In the genomic region with DNA sequence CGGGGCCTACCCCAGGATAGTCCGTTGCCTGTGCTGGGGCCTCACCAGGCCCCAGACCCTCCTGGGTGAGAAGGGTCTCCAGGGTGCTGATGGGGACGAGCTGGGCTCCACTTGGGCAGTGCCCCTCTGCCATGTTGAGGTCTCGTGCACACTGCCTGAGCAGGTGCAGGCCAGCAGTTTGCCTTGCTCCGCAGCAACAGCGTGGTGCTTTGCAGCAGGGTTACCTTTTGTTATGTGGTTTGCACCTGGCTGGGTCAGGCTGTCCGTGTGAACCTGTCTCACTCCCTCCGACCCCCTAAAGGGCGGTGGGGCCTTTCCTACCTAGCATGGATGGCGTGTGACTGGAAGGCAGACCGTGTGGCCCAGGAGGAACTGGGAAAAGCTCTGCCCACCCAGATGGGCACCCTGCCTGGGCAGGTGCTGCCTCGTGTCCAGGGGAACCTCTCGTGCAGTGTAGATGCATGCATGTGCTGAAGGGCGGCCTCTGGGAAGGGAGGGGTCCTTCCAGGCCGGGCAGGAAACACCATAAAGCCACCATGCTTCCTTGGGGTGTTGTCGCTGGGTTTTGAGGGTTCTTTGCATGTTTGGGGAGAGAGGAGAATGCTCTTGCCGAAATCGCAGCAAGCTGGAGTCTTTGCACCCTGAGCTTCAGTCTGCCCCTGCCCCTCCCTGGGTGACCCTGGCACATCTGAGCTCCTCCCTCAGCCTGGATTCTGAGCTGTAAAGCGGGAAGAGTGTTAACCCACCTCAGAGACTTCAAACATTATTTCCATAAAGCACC, we compare ENCODE assay signal across 10 cellular contexts.
DNase-seq lines count a peak whose midpoint lies in the region; ATAC-seq, FAIRE-seq and TF ChIP-seq lines count a peak whose summit lies in the region.
"Had no signal": no experiment of that assay in that cellular context is flagged by ENCODE, and none has a peak within 500 bp of the region (broad histone marks: within the 10 kb centered on the region; RNA-seq: fewer than 3 reads in every experiment).

No MANE protein-coding gene starts in this region.

- in situ Hi-C loops in Caki2 (cut with HindIII; ENCODE audit: low pct_unique_long_range_greater_than_20kb, low sequenced_read_pairs) = no loop called here

- no peaks in the 10 kb centered on the region for H3K27me3 Mint-ChIP-seq in osteocyte (ENCODE audit: unreplicated experiment)
- H3K27me3 Mint-ChIP-seq: central memory CD8-positive, alpha-beta T cell had no signal

- peak overlapping the region; percentile 85 for H3K27ac Mint-ChIP-seq in osteocyte (ENCODE audit: unreplicated experiment)

- DNase-seq in Caki2 (ENCODE audit: low read depth) (peak; percentile 70), NCI-H69 (lab: John Stamatoyannopoulos, UW) (peak; percentile 84), epithelial cell of proximal tubule (ENCODE audit: low read depth) (no peak), osteocyte (ENCODE audit: extremely low spot score, unreplicated experiment) (no peak), CD1c-positive myeloid dendritic cell (ENCODE audit: extremely low spot score) (no peak), DMS53 treated with DMSO at 0.1 percent for 48 hours (lab: John Stamatoyannopoulos, UW; ENCODE audit: unreplicated experiment) (no peak), GM12892 (ENCODE audit: insufficient read length) (no peak)
- DNase-seq: NCI-H446 had no signal

- peaks cover 58% of the 10 kb centered on the region for H3K4me1 Mint-ChIP-seq in osteocyte (ENCODE audit: unreplicated experiment)

- ATAC-seq in GM18511 (IDR thresholded peaks at IDR 0.05; ENCODE audit: unreplicated experiment) = no peak

- no peaks in the 10 kb centered on the region for H3K9me3 Mint-ChIP-seq in osteocyte (ENCODE audit: unreplicated experiment)
- H3K9me3 Mint-ChIP-seq: central memory CD8-positive, alpha-beta T cell had no signal

- H3K4me3 ChIP-seq in epithelial cell of proximal tubule (ENCODE audit: low read depth, low read length) = peak overlapping the region; percentile 65

- no peak for TF ChIP-seq POLR2A in GM12892 (IDR thresholded peaks at IDR 0.05; ENCODE audit: low read depth, low read length)

- peaks cover 38% of the 10 kb centered on the region for H3K36me3 Mint-ChIP-seq in osteocyte (ENCODE audit: unreplicated experiment)

- no peak for FAIRE-seq in GM12892 (lab: Jason Lieb, UNC)

- peak overlapping the region; percentile 89 for H3K4me3 Mint-ChIP-seq in osteocyte (ENCODE audit: unreplicated experiment)
- H3K4me3 Mint-ChIP-seq: central memory CD8-positive, alpha-beta T cell had no signal

- no peak for TF ChIP-seq CTCF in epithelial cell of proximal tubule (conservative IDR thresholded peaks at IDR 0.05; ENCODE audit: low read depth, low read length)
- no peak for TF ChIP-seq CTCF in osteocyte (IDR thresholded peaks at IDR 0.05)

Comparison
In these comparisons a context has a peak if more than half of its experiments do, and no peak if none do; other contexts are left out.
1. DNase-seq: peak in Caki2 (single experiment) and NCI-H69 (single experiment); none in epithelial cell of proximal tubule (single experiment), osteocyte (single experiment), CD1c-positive myeloid dendritic cell (single experiment), DMS53 treated with DMSO at 0.1 percent for 48 hours (single experiment) and GM12892 (single experiment).